ENCODE assay signal across 8 cellular contexts in genomic region chr1:171486048-171486519, GRCh38. TPM values are rescaled to one million over a fixed set of nuclear protein-coding genes. Genes with fewer than 3 reads are reported as not detected.
DNase-seq lines count a peak whose midpoint lies in the region; ATAC-seq and TF ChIP-seq lines count a peak whose summit lies in the region.

No MANE protein-coding gene starts in this region.

- no peaks in the 10 kb centered on the region for H3K36me3 ChIP-seq in left ventricle myocardium inferior

- H3K4me3 ChIP-seq in left ventricle myocardium inferior = peak overlapping the region; percentile 89

- peak overlapping the region; percentile 97 for H3K27ac ChIP-seq in left ventricle myocardium inferior (replicated peaks)

- peak; percentile 46 for DNase-seq in DMS79 treated with DMSO at 0.1 percent for 48 hours (lab: John Stamatoyannopoulos, UW)
- peak; percentile 77 for DNase-seq in HT1080 (ENCODE audit: low read depth)
- DNase-seq in SK-MEL-5 (ENCODE audit: low read depth, low spot score) = peak; percentile 54
- peak; percentile 44 for DNase-seq in activated naive CD8-positive, alpha-beta T cell treated with anti-CD3 and anti-CD28 coated beads, Interleukin-2, amount 50 U/mL, for 16 hours (ENCODE audit: low read depth, low spot score)
- no peak for DNase-seq in left ventricle myocardium inferior
- peak; percentile 42 for DNase-seq in putamen (ENCODE audit: low spot score)
- no peak for DNase-seq in OCI-M2 (lab: John Stamatoyannopoulos, UW; ENCODE audit: unreplicated experiment)

- peak; percentile 40 for ATAC-seq in GM21447 (IDR thresholded peaks at IDR 0.05; ENCODE audit: unreplicated experiment)

- intact Hi-C loops in left ventricle myocardium inferior (cut with micrococcal nuclease) = no loop called here

- in situ Hi-C loops in SK-MEL-5 (cut with HindIII; ENCODE audit: low pct_unique_long_range_greater_than_20kb, low sequenced_read_pairs) = no loop called here

- peaks cover 63% of the 10 kb centered on the region for H3K4me1 ChIP-seq in left ventricle myocardium inferior

- TF ChIP-seq CTCF in left ventricle myocardium inferior (IDR thresholded peaks at IDR 0.05; ENCODE audit: borderline replicate concordance) = no peak

- H3K9me3 ChIP-seq in left ventricle myocardium inferior (replicated peaks) = no peaks in the 10 kb centered on the region

- H3K27me3 ChIP-seq in left ventricle myocardium inferior (ENCODE audit: low read depth) = no peaks in the 10 kb centered on the region

RNA-seq across cellular contexts. Expression of gene PRRC2C, which starts 0.8 kb away (rescaled TPM):
- 46.7 and 56.4 TPM in 2 replicates for total RNA-seq in HT1080 (2014; rRNA removed; shearing (Covaris generic))
- 30.9 and 42.1 TPM in 2 replicates for polyA plus RNA-seq in HT1080 (2015; cell fraction: cytosol; rRNA removed)
- 259 and 264 TPM in 2 replicates for polyA plus RNA-seq in HT1080 (2015; cell fraction: nucleus; rRNA removed)
- 43.9 and 51.3 TPM in 2 replicates for total RNA-seq in SK-MEL-5 (2014; rRNA removed; shearing (Covaris generic))
- 71.2 and 99.4 TPM in 2 replicates for polyA plus RNA-seq in SK-MEL-5 (2015; cell fraction: cytosol; rRNA removed)
- polyA plus RNA-seq in SK-MEL-5 (2015; cell fraction: nucleus; rRNA removed) = 135 and 176 TPM in 2 replicates
- 45.8 TPM for total RNA-seq in left ventricle myocardium inferior

Comparison
In these comparisons a context has a peak if more than half of its experiments do, and no peak if none do; other contexts are left out.
1. DNase-seq: peak in DMS79 treated with DMSO at 0.1 percent for 48 hours (single experiment), HT1080 (single experiment), SK-MEL-5 (single experiment), activated naive CD8-positive, alpha-beta T cell treated with anti-CD3 and anti-CD28 coated beads, Interleukin-2, amount 50 U/mL, for 16 hours (single experiment) and putamen (single experiment); none in left ventricle myocardium inferior (single experiment) and OCI-M2 (single experiment).